ENCODE assay signal across 16 cellular contexts in the genomic region with DNA sequence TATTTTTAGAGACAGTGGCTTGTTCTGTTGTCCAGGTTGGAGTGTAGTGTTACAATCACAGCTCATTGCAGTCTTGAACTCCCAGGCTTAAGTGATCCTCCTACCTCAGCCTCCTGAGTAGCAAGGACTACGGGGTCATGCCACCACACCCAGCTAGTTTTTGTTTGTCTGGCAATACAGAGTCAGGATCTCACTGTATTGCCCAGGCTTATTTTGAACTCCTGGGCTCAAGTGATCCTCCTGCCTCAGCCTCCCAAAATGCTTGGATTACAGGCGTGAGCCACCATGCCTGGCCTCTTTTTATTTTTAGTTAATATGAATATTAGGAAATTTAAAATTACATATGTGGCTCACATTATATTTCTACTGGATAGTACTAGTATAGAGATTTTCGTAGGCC. TPM values are rescaled to one million over a fixed set of nuclear protein-coding genes. Genes with fewer than 3 reads are reported as not detected.
DNase-seq lines count a peak whose midpoint lies in the region; ATAC-seq and TF ChIP-seq lines count a peak whose summit lies in the region.
"Had no signal": no experiment of that assay in that cellular context is flagged by ENCODE, and none has a peak within 500 bp of the region (broad histone marks: within the 10 kb centered on the region; RNA-seq: fewer than 3 reads in every experiment).

No MANE protein-coding gene starts in this region.

- H3K9me3 ChIP-seq in left ventricle myocardium inferior (replicated peaks) (no peaks in the 10 kb centered on the region), mammary epithelial cell (replicated peaks; ENCODE audit: insufficient read depth, low read length) (no peaks in the 10 kb centered on the region), subcutaneous abdominal adipose tissue (ENCODE audit: control insufficient read depth in 5 of 5, low read length in 5 of 5) (no peaks in the 10 kb centered on the region)

- H3K36me3 ChIP-seq in left ventricle myocardium inferior: peaks cover 12% of the 10 kb centered on the region
- peaks cover 7% of the 10 kb centered on the region for H3K36me3 ChIP-seq in mammary epithelial cell (ENCODE audit: insufficient read depth, low read length)
- peaks cover 0 to 13% (median 7%) of the 10 kb centered on the region in 5 donors for H3K36me3 ChIP-seq in subcutaneous abdominal adipose tissue (ENCODE audit: control insufficient read depth in 5 of 5, insufficient read depth in 5 of 5, low read length in 5 of 5)

- peaks cover 52% of the 10 kb centered on the region for H3K4me1 Mint-ChIP-seq in activated B cell treated with CpG ODN at 0.5 μM for 24 hours

- H3K27ac ChIP-seq in left ventricle myocardium inferior (replicated peaks): peak overlapping the region; percentile 12
- H3K27ac ChIP-seq in mammary epithelial cell (ENCODE audit: insufficient read depth, low read depth, low read length): peak overlapping the region; percentile 90
- H3K27ac ChIP-seq in subcutaneous abdominal adipose tissue (ENCODE audit: low read depth, low read length): peak overlapping the region; percentile 87

- peaks cover 3% of the 10 kb centered on the region for H3K9me3 Mint-ChIP-seq in activated B cell treated with CpG ODN at 0.5 μM for 24 hours
- H3K9me3 Mint-ChIP-seq: CD4-positive, alpha-beta T cell; GM23338 had no signal

- H4K20me1 ChIP-seq in mammary epithelial cell (ENCODE audit: insufficient read depth, low read length): no peaks in the 10 kb centered on the region

- no peaks in the 10 kb centered on the region for H3K27me3 Mint-ChIP-seq in activated B cell treated with CpG ODN at 0.5 μM for 24 hours
- H3K27me3 Mint-ChIP-seq: CD4-positive, alpha-beta T cell had no signal

- peaks cover 95% of the 10 kb centered on the region for H3K79me2 ChIP-seq in mammary epithelial cell (ENCODE audit: insufficient read depth, low read length)

- no peak overlapping the region for H3K4me3 Mint-ChIP-seq in activated B cell treated with CpG ODN at 0.5 μM for 24 hours
- H3K4me3 Mint-ChIP-seq: CD4-positive, alpha-beta T cell; GM23338 had no signal

- 93% methylated on average over 3 of the region's 3 CpGs for WGBS in mammary epithelial cell (ENCODE audit: low coverage, missing lambda C conversion rate)

- no peak for ATAC-seq in activated B cell treated with CpG ODN at 0.5 μM for 24 hours (ENCODE audit: low read depth)
- ATAC-seq: GM23338 had no signal

- POLR2A ChIA-PET in activated B cell treated with CpG ODN at 0.5 μM for 24 hours (lab: Charles Lee): interaction anchor here (0.5 to 1.6 kb wide), 2 partner anchors 47 to 665 kb away, joined by 4 to 5 read pairs; no protein-coding TSS in a partner anchor

- CTCF ChIA-PET in activated B cell treated with CpG ODN at 0.5 μM for 24 hours (lab: Charles Lee): interaction anchor here (0.9 to 4.7 kb wide), 6 partner anchors 9 to 104 kb away, joined by 3 to 104 read pairs (median 4); a partner anchor contains a TSS
- CTCF ChIA-PET in mammary epithelial cell (lab: Charles Lee; ENCODE audit: low non-redundant PET): no interaction called here

- H3K36me3 Mint-ChIP-seq in activated B cell treated with CpG ODN at 0.5 μM for 24 hours (ENCODE audit: low read depth): peaks cover 44% of the 10 kb centered on the region

- DNase-seq in left ventricle myocardium inferior (no peak), cardiac septum (ENCODE audit: low spot score) (no peak), activated B cell treated with CpG ODN at 0.5 μM for 24 hours (no peak), mammary epithelial cell (no peak), NCI-H146 (lab: John Stamatoyannopoulos, UW) (no peak), NCI-H2227 treated with DMSO at 0.1 percent for 48 hours (lab: John Stamatoyannopoulos, UW) (no peak), iPS-NIHi11 (ENCODE audit: low spot score) (no peak)
- DNase-seq: ACHN; C1 segment of cervical spinal cord; Calu3; CD4-positive, alpha-beta T cell; DMS 273 treated with DMSO at 0.1 percent for 48 hours; DMS79; H7 had no signal

- H3K27me3 ChIP-seq in left ventricle myocardium inferior (ENCODE audit: low read depth) (no peaks in the 10 kb centered on the region), mammary epithelial cell (ENCODE audit: insufficient read depth, low read length) (no peaks in the 10 kb centered on the region), subcutaneous abdominal adipose tissue (ENCODE audit: control insufficient read depth in 5 of 5, insufficient read depth in 4 of 5, low read length in 5 of 5) (no peaks in the 10 kb centered on the region)

- no peak overlapping the region for H3K4me2 ChIP-seq in mammary epithelial cell (ENCODE audit: insufficient read depth, low read depth, low read length)
- H3K4me2 ChIP-seq: GM23338 had no signal

- peaks cover 98% of the 10 kb centered on the region for H3K4me1 ChIP-seq in left ventricle myocardium inferior
- H3K4me1 ChIP-seq in mammary epithelial cell (ENCODE audit: insufficient read depth, low read length): peaks cover 25% of the 10 kb centered on the region
- peaks cover 0 to 31% (median 21%) of the 10 kb centered on the region in 5 donors for H3K4me1 ChIP-seq in subcutaneous abdominal adipose tissue (ENCODE audit: control insufficient read depth in 5 of 5, insufficient read depth in 5 of 5, low read length in 5 of 5)

- H3K9ac ChIP-seq in mammary epithelial cell (ENCODE audit: insufficient read depth, low read length) (no peak overlapping the region), subcutaneous abdominal adipose tissue (ENCODE audit: low read length in 5 of 5) (no peak overlapping the region)

- H2AFZ ChIP-seq in mammary epithelial cell (ENCODE audit: low read depth, low read length): no peak overlapping the region
- H2AFZ ChIP-seq: GM23338 had no signal

- intact Hi-C loops in left ventricle myocardium inferior (cut with micrococcal nuclease): no loop called here
- intact Hi-C loops in cardiac septum (cut with DNase I): loop anchor here (5.0 kb wide), 1 partner anchor 48 kb away; no protein-coding TSS in a partner anchor
- intact Hi-C loops in activated B cell treated with CpG ODN at 0.5 μM for 24 hours (cut with micrococcal nuclease): no loop called here
- intact Hi-C loops in mammary epithelial cell (cut with micrococcal nuclease): no loop called here

- peak overlapping the region; percentile 30 for H3K27ac Mint-ChIP-seq in activated B cell treated with CpG ODN at 0.5 μM for 24 hours
- H3K27ac Mint-ChIP-seq: GM23338 had no signal

- dilution Hi-C loops in mammary epithelial cell (cut with HindIII; ENCODE audit: low sequenced_read_pairs): no loop called here

- no TSS peak for BruUV-seq in mammary epithelial cell (replicated peaks; lab: Mats Ljungman, UMichigan)

- TF ChIP-seq CTCF in left ventricle myocardium inferior (IDR thresholded peaks at IDR 0.05; ENCODE audit: borderline replicate concordance) (no peak), activated B cell treated with CpG ODN at 0.5 μM for 24 hours (IDR thresholded peaks at IDR 0.05) (no peak), mammary epithelial cell (conservative IDR thresholded peaks at IDR 0.05 in 1 of 2, IDR thresholded peaks at IDR 0.05 in 1 of 2; ENCODE audit: extremely low read depth in 1 of 2, insufficient read depth in 1 of 2, low read depth in 1 of 2, low read length in 2 of 2) (no peak)

- in situ Hi-C loops in mammary epithelial cell (cut with MboI; ENCODE audit: low sequenced_read_pairs in 2 of 2): loop anchor here in 1 of 2 donors (5.0 kb wide), 1 partner anchor 43 kb away; no protein-coding TSS in a partner anchor

- H3K4me3 ChIP-seq in left ventricle myocardium inferior: no peak overlapping the region
- no peak overlapping the region for H3K4me3 ChIP-seq in mammary epithelial cell (replicated peaks in 1 of 3; ENCODE audit: insufficient read depth in 1 of 3, low read depth in 2 of 3, low read length in 3 of 3)
- H3K4me3 ChIP-seq in subcutaneous abdominal adipose tissue (ENCODE audit: low read depth in 1 of 5, low read length in 5 of 5): no peak overlapping the region
- H3K4me3 ChIP-seq: GM23338 had no signal

RNA-seq across cellular contexts. Expression of a gene that starts 28.9 kb away (rescaled TPM):
- total RNA-seq in left ventricle myocardium inferior (103 TPM), cardiac septum (55.0 TPM), activated B cell treated with CpG ODN at 0.5 μM for 24 hours (34.5 and 40.8 TPM in 2 replicates), mammary epithelial cell (10 to 100 TPM; 17.7 to 26.5 TPM)
- polyA plus RNA-seq in mammary epithelial cell: 18.2 TPM
- polyA minus RNA-seq in mammary epithelial cell: 12.5 TPM

RNA-seq across cellular contexts. Expression of a gene that starts 52.1 kb away (rescaled TPM):
- total RNA-seq in left ventricle myocardium inferior: 0.63 TPM
- total RNA-seq in cardiac septum: 0.65 TPM
- total RNA-seq in activated B cell treated with CpG ODN at 0.5 μM for 24 hours: 1.2 and 1.3 TPM in 2 replicates
- total RNA-seq in mammary epithelial cell: 1 to 10 TPM; 1.1 to 2.5 TPM
- 0.27 TPM for polyA plus RNA-seq in mammary epithelial cell
- 0.57 TPM for polyA minus RNA-seq in mammary epithelial cell
- total RNA-seq: GM23338, H7 had no signal
- polyA plus RNA-seq: GM23338 had no signal

RNA-seq across cellular contexts. Expression of a gene that starts 52.3 kb away (rescaled TPM):
- total RNA-seq in left ventricle myocardium inferior (91.1 TPM), cardiac septum (76.3 TPM), activated B cell treated with CpG ODN at 0.5 μM for 24 hours (99.6 and 117 TPM in 2 replicates), mammary epithelial cell (100 to 1,000 TPM in 1 of 2 donors, 10 to 100 TPM in 1; 56.3 to 130 TPM)
- 152 TPM for polyA plus RNA-seq in mammary epithelial cell
- 39.9 TPM for polyA minus RNA-seq in mammary epithelial cell

RNA-seq across cellular contexts. Expression of a gene that starts 59.7 kb away (rescaled TPM):
- total RNA-seq in left ventricle myocardium inferior (21.6 TPM), cardiac septum (20.7 TPM), activated B cell treated with CpG ODN at 0.5 μM for 24 hours (22.4 and 29.5 TPM in 2 replicates), mammary epithelial cell (10 to 100 TPM; 19.4 to 36.0 TPM)
- polyA plus RNA-seq in mammary epithelial cell: 12.4 TPM
- polyA minus RNA-seq in mammary epithelial cell: 119 TPM

Comparison
In these comparisons a context has a peak if more than half of its experiments do, and no peak if none do; other contexts are left out.
1. H3K27ac ChIP-seq: peak in every context shown above with its lines; median percentile 90 in mammary epithelial cell; 87 in subcutaneous abdominal adipose tissue; 12 in left ventricle myocardium inferior.